Comparison of ENCODE assay signal across 8 cellular contexts in the genomic region with DNA sequence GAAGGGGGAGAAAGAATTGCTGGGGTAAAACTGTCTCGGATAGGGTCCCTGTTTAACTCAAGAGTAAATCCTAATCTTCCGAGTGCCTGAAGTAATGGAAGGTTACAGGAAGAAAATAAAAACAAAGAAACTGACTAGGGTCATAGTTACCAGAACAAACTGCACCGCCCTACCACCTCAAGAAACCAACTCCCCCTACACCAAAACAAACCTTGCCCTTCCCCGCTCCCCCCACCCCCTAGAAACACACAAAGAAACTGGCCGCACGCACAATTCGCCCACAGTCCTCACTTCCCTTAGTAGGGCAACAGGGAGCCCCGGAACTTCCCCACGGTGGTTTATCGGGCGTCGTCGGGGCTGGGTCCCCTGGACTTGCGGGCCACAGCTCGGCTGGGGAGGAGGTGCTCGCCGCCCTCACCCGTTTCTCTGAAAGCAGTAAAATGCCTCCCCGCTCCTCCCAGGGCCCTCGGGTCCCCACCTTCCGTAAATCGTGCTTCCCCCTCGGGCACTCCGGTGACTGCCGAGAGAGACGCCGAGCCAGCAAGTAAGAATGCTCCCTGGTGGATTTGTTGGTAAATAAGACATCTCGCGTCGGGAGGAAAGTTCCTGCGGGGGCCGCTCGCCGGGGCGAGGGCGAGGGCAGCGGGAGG. TPM values are rescaled to one million over a fixed set of nuclear protein-coding genes. Genes with fewer than 3 reads are reported as not detected.
A peak's percentile ranks its signal among the peaks of the same experiment; 100 is the strongest.
DNase-seq lines count a peak whose midpoint lies in the region; ATAC-seq and TF ChIP-seq lines count a peak whose summit lies in the region.

No MANE protein-coding gene starts in this region.

- POLR2A ChIA-PET in A673 (lab: Charles Lee; ENCODE audit: low non-redundant PET) = no interaction called here

- peak overlapping the region; percentile 97 to 99 for H3K27ac Mint-ChIP-seq in activated naive CD4-positive, alpha-beta T cell treated with anti-CD3 and anti-CD28 coated beads, Interleukin-2, amount 50 U/mL, for 72 hours

- ATAC-seq in GM18858 (IDR thresholded peaks at IDR 0.05; ENCODE audit: unreplicated experiment) = peak; percentile 9
- ATAC-seq in HG03108 (IDR thresholded peaks at IDR 0.05; ENCODE audit: unreplicated experiment) = peak; percentile 7
- peak; percentile 30 to 50 for ATAC-seq in activated naive CD4-positive, alpha-beta T cell treated with anti-CD3 and anti-CD28 coated beads, Interleukin-2, amount 50 U/mL, for 72 hours

- H3K9me3 ChIP-seq in A673 (ENCODE audit: low read depth, low read length, poor library complexity, severe bottlenecking) = no peaks in the 10 kb centered on the region
- H3K9me3 ChIP-seq in iPS DF 6.9 (ENCODE audit: control insufficient read depth, insufficient read depth, low read length) = no peaks in the 10 kb centered on the region

- H3K36me3 ChIP-seq in A673 (ENCODE audit: insufficient read depth, low read length, poor library complexity, severe bottlenecking) = no peaks in the 10 kb centered on the region
- H3K36me3 ChIP-seq in iPS DF 6.9 (ENCODE audit: control insufficient read depth, insufficient read depth, low read length) = no peaks in the 10 kb centered on the region; the same call in 1 of the 2 replicates

- H3K4me3 ChIP-seq in A673 (ENCODE audit: low read depth, low read length, poor library complexity, severe bottlenecking) = peak overlapping the region; percentile 88
- peak overlapping the region; percentile 88 for H3K4me3 ChIP-seq in iPS DF 6.9 (ENCODE audit: low read length)

- DNase-seq in A673 (ENCODE audit: low spot score) (peak; percentile 60), RPMI8226 (peak; percentile 63), iPS DF 6.9 (ENCODE audit: low read depth, low spot score) (no peak), middle frontal gyrus (ENCODE audit: extremely low spot score, low spot score) (no peak)
- DNase-seq in activated naive CD4-positive, alpha-beta T cell treated with anti-CD3 and anti-CD28 coated beads, Interleukin-2, amount 50 U/mL, for 72 hours (ENCODE audit: low spot score in 2 of 2) = peak in 1 of 2 donors; percentile 77
- DNase-seq in stimulated activated CD4-positive, alpha-beta T cell treated with anti-CD3 and anti-CD28 coated beads, Interleukin-15, amount 100 ng/mL, for 1 hour (ENCODE audit: low read depth in 1 of 2, low spot score in 1 of 2) = peak; percentile 22 to 29

- BruUV-seq in A673 (replicated peaks; lab: Mats Ljungman, UMichigan) = no TSS peak

- CTCF ChIA-PET in A673 (lab: Charles Lee) = no interaction called here

- H3K9me3 Mint-ChIP-seq in activated naive CD4-positive, alpha-beta T cell treated with anti-CD3 and anti-CD28 coated beads, Interleukin-2, amount 50 U/mL, for 72 hours = no peaks in the 10 kb centered on the region

- no peak for TF ChIP-seq CTCF in A673 (conservative IDR thresholded peaks at IDR 0.05; ENCODE audit: low read depth, low read length)

- H3K4me1 ChIP-seq in A673 (ENCODE audit: insufficient read depth, low read length, poor library complexity, severe bottlenecking) (peaks cover 34% of the 10 kb centered on the region), iPS DF 6.9 (ENCODE audit: control insufficient read depth, insufficient read depth, low read length) (peaks cover 6% of the 10 kb centered on the region; the same call in 1 of the 2 replicates)

- H3K27me3 ChIP-seq in A673 (replicated peaks; ENCODE audit: insufficient read depth, low read depth, low read length, poor library complexity) (no peaks in the 10 kb centered on the region), iPS DF 6.9 (ENCODE audit: control insufficient read depth, insufficient read depth, low read length) (no peaks in the 10 kb centered on the region)

- intact Hi-C loops in A673 (cut with micrococcal nuclease; ENCODE audit: unreplicated experiment) = no loop called here

- peaks cover 21 to 36% of the 10 kb centered on the region in 2 donors for H3K36me3 Mint-ChIP-seq in activated naive CD4-positive, alpha-beta T cell treated with anti-CD3 and anti-CD28 coated beads, Interleukin-2, amount 50 U/mL, for 72 hours

- H3K27ac ChIP-seq in A673 (ENCODE audit: low read depth, low read length, poor library complexity, severe bottlenecking) (peak overlapping the region; percentile 96), iPS DF 6.9 (ENCODE audit: low read length) (no peak overlapping the region)

- no CpG with 5 or more reads among the region's 37 CpGs for WGBS in iPS DF 6.9 (ENCODE audit: insufficient coverage, insufficient read length)

RNA-seq across cellular contexts. Expression of a gene that starts 2.4 kb away (rescaled TPM):
- 137 and 153 TPM in 2 replicates for total RNA-seq in A673 (2021)
- total RNA-seq in activated naive CD4-positive, alpha-beta T cell treated with anti-CD3 and anti-CD28 coated beads, Interleukin-2, amount 50 U/mL, for 72 hours = 100 to 1,000 TPM; 162 to 190 TPM

Comparison
In these comparisons a context has a peak if more than half of its experiments do, and no peak if none do; other contexts are left out.
1. DNase-seq: peak in A673 (single experiment), RPMI8226 (single experiment) and stimulated activated CD4-positive, alpha-beta T cell treated with anti-CD3 and anti-CD28 coated beads, Interleukin-15, amount 100 ng/mL, for 1 hour (2 of 2); none in iPS DF 6.9 (single experiment) and middle frontal gyrus (single experiment).
2. Peak in every context shown above with its lines, with median percentiles within 50 percentile points of each other: ATAC-seq.